ENCODE assay signal across 9 cellular contexts in genomic region chr5:4862500-4862899, GRCh38.
DNase-seq lines count a peak whose midpoint lies in the region; ATAC-seq, FAIRE-seq and TF ChIP-seq lines count a peak whose summit lies in the region.
"Had no signal": no experiment of that assay in that cellular context is flagged by ENCODE, and none has a peak within 500 bp of the region (broad histone marks: within the 10 kb centered on the region; RNA-seq: fewer than 3 reads in every experiment).

No MANE protein-coding gene starts in this region.

- intact Hi-C loops in esophagus squamous epithelium (cut with DNase I) = no loop called here

- no peak for TF ChIP-seq POLR2A in esophagus squamous epithelium (IDR thresholded peaks at IDR 0.05)

- H3K27ac ChIP-seq in C4-2B = no peak overlapping the region
- no peak overlapping the region for H3K27ac ChIP-seq in esophagus squamous epithelium
- H3K27ac ChIP-seq in small intestine (ENCODE audit: low read depth in 1 of 2, low read length in 1 of 2) = no peak overlapping the region
- H3K27ac ChIP-seq: HL-60 had no signal

- H3K4me1 ChIP-seq in esophagus squamous epithelium (no peaks in the 10 kb centered on the region), small intestine (ENCODE audit: control insufficient read depth in 2 of 2, insufficient read depth in 1 of 2, low read depth in 1 of 2, low read length in 1 of 2) (no peaks in the 10 kb centered on the region)

- peak; percentile 23 for FAIRE-seq in small intestine (lab: Jason Lieb, UNC)

- DNase-seq in HT-29 (ENCODE audit: low spot score) (peak; percentile 67), OCI-M1 (lab: John Stamatoyannopoulos, UW) (peak; percentile 67), esophagus squamous epithelium (lab: John Stamatoyannopoulos, UW) (no peak), small intestine (peak; percentile 4)

- TF ChIP-seq CTCF in C4-2B (conservative IDR thresholded peaks at IDR 0.05) (peak; percentile 86), esophagus squamous epithelium (IDR thresholded peaks at IDR 0.05) (peak in 4 of 6 experiments; percentile 24 to 59 (median 44))

- H3K4me3 ChIP-seq in esophagus squamous epithelium (no peak overlapping the region), small intestine (ENCODE audit: low read depth in 1 of 2, low read length in 2 of 2) (no peak overlapping the region)

- peaks cover 0 to under 1% (median 0%) of the 10 kb centered on the region in 4 donors for H3K27me3 ChIP-seq in esophagus squamous epithelium
- no peaks in the 10 kb centered on the region for H3K27me3 ChIP-seq in small intestine (ENCODE audit: control insufficient read depth in 2 of 2, insufficient read depth in 2 of 2, low read length in 2 of 2)

- H3K9me3 ChIP-seq in esophagus squamous epithelium (no peaks in the 10 kb centered on the region), small intestine (ENCODE audit: control insufficient read depth, low read depth) (no peaks in the 10 kb centered on the region)

- no peaks in the 10 kb centered on the region for H3K36me3 ChIP-seq in esophagus squamous epithelium
- H3K36me3 ChIP-seq in small intestine (ENCODE audit: control insufficient read depth in 2 of 2, insufficient read depth in 2 of 2, low read length in 2 of 2) = no peaks in the 10 kb centered on the region

- ATAC-seq in GM19035 (IDR thresholded peaks at IDR 0.05; ENCODE audit: unreplicated experiment) (no peak), HG03354 (IDR thresholded peaks at IDR 0.05; ENCODE audit: poor library complexity, severe bottlenecking, unreplicated experiment) (no peak), HG03342 (IDR thresholded peaks at IDR 0.05; ENCODE audit: unreplicated experiment) (no peak)

- 6% methylated on average over 1 of the region's 1 CpG for WGBS in esophagus squamous epithelium, 2 donors
- WGBS in small intestine, 3 donors = 0 to 9% (median 2%) methylated on average over 1 of the region's 1 CpG
